ENCODE assay signal across 8 cellular contexts in genomic region chr15:53482055-53482454, GRCh38.
"Had no signal": no experiment of that assay in that cellular context is flagged by ENCODE, and none has a peak within 500 bp of the region (broad histone marks: within the 10 kb centered on the region; RNA-seq: fewer than 3 reads in every experiment).

No MANE protein-coding gene starts in this region.

- H3K4me3 ChIP-seq: GM12878 had no signal

- DNase-seq: GDM1, GF-D8 had no signal

- FAIRE-seq: G401.6, GM12878, GM12891, GM12892, GM18507, GM19239 had no signal

- ATAC-seq: GM12878 had no signal
